Comparison of ENCODE assay signal across 18 cellular contexts in the genomic region with DNA sequence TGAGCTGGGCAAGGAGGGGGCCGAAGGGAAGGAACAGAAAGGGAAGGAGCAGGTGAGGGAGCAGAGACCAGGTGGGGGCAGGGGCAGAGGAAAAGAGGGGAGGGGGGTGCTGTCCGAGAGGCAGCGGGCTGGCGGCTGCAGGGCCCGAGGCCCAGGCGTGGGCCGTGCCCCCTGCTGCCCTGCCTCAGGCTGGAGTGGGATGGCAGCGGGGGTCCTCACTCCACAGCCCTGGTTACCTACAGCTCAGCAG. TPM values are rescaled to one million over a fixed set of nuclear protein-coding genes. Genes with fewer than 3 reads are reported as not detected.
A peak's percentile ranks its signal among the peaks of the same experiment; 100 is the strongest.
DNase-seq lines count a peak whose midpoint lies in the region; TF ChIP-seq lines count a peak whose summit lies in the region.
"Had no signal": no experiment of that assay in that cellular context is flagged by ENCODE, and none has a peak within 500 bp of the region (broad histone marks: within the 10 kb centered on the region; RNA-seq: fewer than 3 reads in every experiment).

No MANE protein-coding gene starts in this region.

- no peak overlapping the region for H2AFZ ChIP-seq in PC-9
- H2AFZ ChIP-seq in neuronal stem cell (ENCODE audit: low read length) = peak overlapping the region; percentile 77

- H3K27ac ChIP-seq in PC-9 (no peak overlapping the region), esophagus squamous epithelium (no peak overlapping the region), neuronal stem cell (replicated peaks; ENCODE audit: low read length) (no peak overlapping the region)
- H3K27ac ChIP-seq: Peyer's patch had no signal

- H4K8ac ChIP-seq in neuronal stem cell (ENCODE audit: low read depth, low read length) = no peak overlapping the region

- peak overlapping the region; percentile 93 for H3K18ac ChIP-seq in neuronal stem cell (ENCODE audit: low read length)

- H3K4me2 ChIP-seq in PC-9 = peak overlapping the region; percentile 59
- H3K4me2 ChIP-seq in neuronal stem cell (ENCODE audit: insufficient read depth, low read length, poor library complexity, severe bottlenecking) = peak overlapping the region; percentile 89

- no peaks in the 10 kb centered on the region for H3K79me2 ChIP-seq in PC-9 (ENCODE audit: low read depth)

- H3K9ac ChIP-seq in neuronal stem cell (ENCODE audit: low read depth, low read length, poor library complexity) = peak overlapping the region; percentile 72

- no peak overlapping the region for H3K4ac ChIP-seq in neuronal stem cell (ENCODE audit: low read length)

- peak overlapping the region; percentile 98 for H2BK15ac ChIP-seq in neuronal stem cell (ENCODE audit: low read length)

- CTCF ChIA-PET in PC-9 (lab: Charles Lee) = no interaction called here

- H2AK5ac ChIP-seq in neuronal stem cell (ENCODE audit: low read depth, low read length) = peak overlapping the region; percentile 93

- peak overlapping the region; percentile 41 for H2BK120ac ChIP-seq in neuronal stem cell (ENCODE audit: low read depth, low read length)

- H4K91ac ChIP-seq in neuronal stem cell (ENCODE audit: low read depth, low read length, poor library complexity) = no peak overlapping the region

- H4K20me1 ChIP-seq in PC-9 (ENCODE audit: insufficient read depth) = no peaks in the 10 kb centered on the region

- H3K14ac ChIP-seq in neuronal stem cell (ENCODE audit: low read length) = peak overlapping the region; percentile 98

- no peaks in the 10 kb centered on the region for H3K9me3 ChIP-seq in BE2C
- no peaks in the 10 kb centered on the region for H3K9me3 ChIP-seq in PC-9 (ENCODE audit: insufficient read depth, low read depth)
- no peaks in the 10 kb centered on the region for H3K9me3 ChIP-seq in esophagus squamous epithelium
- peaks cover 0 to 3% of the 10 kb centered on the region in 2 donors for H3K9me3 ChIP-seq in neuronal stem cell (replicated peaks in 1 of 2; ENCODE audit: control insufficient read depth in 2 of 2, insufficient read depth in 1 of 2, low read depth in 1 of 2, low read length in 2 of 2)
- H3K9me3 ChIP-seq: Peyer's patch, transverse colon had no signal

- H2BK5ac ChIP-seq in neuronal stem cell (ENCODE audit: low read length) = no peak overlapping the region

- DNase-seq in BE2C (no peak), PC-9 (no peak), esophagus squamous epithelium (lab: John Stamatoyannopoulos, UW) (no peak), neuronal stem cell (ENCODE audit: low spot score) (no peak), GM20000 (ENCODE audit: low spot score) (no peak), ecto neural progenitor cell (ENCODE audit: low spot score) (no peak)
- DNase-seq in stimulated activated CD4-positive, alpha-beta T cell treated with anti-CD3 and anti-CD28 coated beads, Interleukin-12 subunit alpha, Interleukin-12 subunit beta, amount 100 ng/mL, for 4 hours = no peak
- DNase-seq in activated CD8-positive, alpha-beta memory T cell treated with anti-CD3 and anti-CD28 coated beads, Interleukin-2, amount 50 U/mL, for 48 hours = no peak
- DNase-seq: activated CD4-positive, alpha-beta T cell treated with anti-CD3 and anti-CD28 coated beads for 1 hour; activated T-cell treated with anti-CD3 and anti-CD28 coated beads, Interleukin-2, amount 50 U/mL, for 4 hours; amygdala; effector memory CD4-positive, alpha-beta T cell; NCI-H1436 treated with DMSO at 0.1 percent for 48 hours; T-cell had no signal

- no peaks in the 10 kb centered on the region for H3K9me2 ChIP-seq in PC-9 (ENCODE audit: insufficient read depth)

- H3K4me3 ChIP-seq in BE2C (ENCODE audit: low read depth, low read length) (peak overlapping the region; percentile 84), PC-9 (no peak overlapping the region), esophagus squamous epithelium (peak overlapping the region in 3 of 4 donors; percentile 2 to 65 (median 42)), neuronal stem cell (ENCODE audit: low read length in 2 of 2) (peak overlapping the region in 1 of 2 donors; percentile 72)

- no peaks in the 10 kb centered on the region; the same call in 1 of the 2 replicates for H3K27me3 ChIP-seq in BE2C
- peaks cover 18% of the 10 kb centered on the region for H3K27me3 ChIP-seq in PC-9 (ENCODE audit: insufficient read depth, low read depth)
- H3K27me3 ChIP-seq in esophagus squamous epithelium = peaks cover 27 to 100% (median 27%) of the 10 kb centered on the region in 4 donors
- H3K27me3 ChIP-seq in neuronal stem cell (ENCODE audit: control insufficient read depth in 3 of 3, insufficient read depth in 3 of 3, low read depth in 1 of 3, low read length in 3 of 3) = peaks cover 20 to 84% (median 81%) of the 10 kb centered on the region in 3 experiments

- peaks cover 6% of the 10 kb centered on the region for H3F3A ChIP-seq in PC-9 (ENCODE audit: insufficient read depth, low read depth)

- H3K36me3 ChIP-seq in BE2C = peaks cover 56% of the 10 kb centered on the region
- no peaks in the 10 kb centered on the region for H3K36me3 ChIP-seq in PC-9 (ENCODE audit: low read depth)
- H3K36me3 ChIP-seq in esophagus squamous epithelium = no peaks in the 10 kb centered on the region
- H3K36me3 ChIP-seq in neuronal stem cell (replicated peaks in 1 of 2; ENCODE audit: control insufficient read depth in 2 of 2, insufficient read depth in 2 of 2, low read length in 2 of 2) = no peaks in the 10 kb centered on the region
- H3K36me3 ChIP-seq: Peyer's patch, transverse colon had no signal

- H3K4me1 ChIP-seq in BE2C (peaks cover 8% of the 10 kb centered on the region), PC-9 (replicated peaks; ENCODE audit: insufficient read depth) (peaks cover under 1% of the 10 kb centered on the region), esophagus squamous epithelium (peaks cover 6 to 43% (median 30%) of the 10 kb centered on the region in 3 donors), neuronal stem cell (ENCODE audit: control insufficient read depth in 2 of 2, insufficient read depth in 1 of 2, low read depth in 1 of 2, low read length in 2 of 2) (peaks cover 4 to 5% of the 10 kb centered on the region in 2 donors)

- peak overlapping the region; percentile 41 for H2BK12ac ChIP-seq in neuronal stem cell (ENCODE audit: low read length)

- BruUV-seq in PC-9 (replicated peaks; lab: Mats Ljungman, UMichigan) = no TSS peak

- intact Hi-C loops in PC-9 (cut with micrococcal nuclease; ENCODE audit: unreplicated experiment) = no loop called here
- intact Hi-C loops in esophagus squamous epithelium (cut with DNase I) = no loop called here

- POLR2A ChIA-PET in PC-9 (lab: Charles Lee; ENCODE audit: unreplicated experiment) = no interaction called here

- peak overlapping the region; percentile 68 for H3K23ac ChIP-seq in neuronal stem cell (ENCODE audit: low read depth, low read length, poor library complexity)

- WGBS in esophagus squamous epithelium, 2 donors = 13 to 33% methylated on average over 8 of the region's 8 CpGs
- WGBS in neuronal stem cell (ENCODE audit: extremely low coverage in 2 of 2, insufficient read length in 2 of 2, insufficient replicate concordance in 1 of 2), 2 donors = no CpG with 5 or more reads among the region's 8 CpGs

- no peak for TF ChIP-seq CTCF in BE2C (IDR thresholded peaks at IDR 0.05; ENCODE audit: low read depth, low read length)
- no peak for TF ChIP-seq CTCF in PC-9 (conservative IDR thresholded peaks at IDR 0.05)
- TF ChIP-seq CTCF in esophagus squamous epithelium (IDR thresholded peaks at IDR 0.05) = no peak
- TF ChIP-seq CTCF in GM20000 (IDR thresholded peaks at IDR 0.05; ENCODE audit: extremely low read depth, missing control alignments) = no peak

- no peak for TF ChIP-seq POLR2A in esophagus squamous epithelium (IDR thresholded peaks at IDR 0.05)

- peaks cover 2% of the 10 kb centered on the region for H3K79me1 ChIP-seq in neuronal stem cell (ENCODE audit: low read depth, low read length)

RNA-seq across cellular contexts. Expression of gene IGF2, which starts 2.3 kb away (rescaled TPM):
- 468 TPM for polyA plus RNA-seq in BE2C (2012; ENCODE audit: insufficient read depth, insufficient read length, low read depth)
- 0.15 and 0.24 TPM in 2 replicates for total RNA-seq in PC-9 (2021)
- 10 to 100 TPM in 1 of 4 donors, 1 to 10 TPM in 2, under 1 TPM in 1; 0.76 to 35.3 (median 2.8) TPM for total RNA-seq in esophagus squamous epithelium
- 11.8 TPM for polyA plus RNA-seq in neuronal stem cell (2013, experiment 1 of 2)
- polyA plus RNA-seq in neuronal stem cell (2013, experiment 2 of 2) = 11.0 TPM

RNA-seq across cellular contexts. Expression of gene INS, which starts 24.1 kb away (rescaled TPM):
- polyA plus RNA-seq in BE2C (2012; ENCODE audit: insufficient read depth, insufficient read length, low read depth) = not detected
- total RNA-seq in PC-9 (2021) (not detected in 2 replicates), esophagus squamous epithelium (not detected)
- polyA plus RNA-seq in neuronal stem cell (2013, experiment 1 of 2) = not detected
- polyA plus RNA-seq in neuronal stem cell (2013, experiment 2 of 2) = not detected
- total RNA-seq: activated T-cell treated with anti-CD3 and anti-CD28 coated beads, Interleukin-2, amount 50 U/mL, for 4 hours; frontal cortex; omental fat pad; Peyer's patch; transverse colon had no signal

RNA-seq across cellular contexts. Expression of gene TH, which starts 34.7 kb away (rescaled TPM):
- polyA plus RNA-seq in BE2C (2012; ENCODE audit: insufficient read depth, insufficient read length, low read depth) = 141 TPM
- 2.2 and 2.5 TPM in 2 replicates for total RNA-seq in PC-9 (2021)
- under 1 TPM in 2 of 4 donors, not detected in 2; 0.34 to 0.76 TPM for total RNA-seq in esophagus squamous epithelium
- 1.0 TPM for polyA plus RNA-seq in neuronal stem cell (2013, experiment 1 of 2)
- polyA plus RNA-seq in neuronal stem cell (2013, experiment 2 of 2) = 0.82 TPM
- total RNA-seq: activated T-cell treated with anti-CD3 and anti-CD28 coated beads, Interleukin-2, amount 50 U/mL, for 4 hours; omental fat pad; T-cell; transverse colon had no signal
